Comparison of ENCODE assay signal across 1 cellular context in genomic region chr2:75278314-75278713, GRCh38.
TF ChIP-seq lines count a peak whose summit lies in the region.

No MANE protein-coding gene starts in this region.

TF ChIP-seq in GM23338, 12 proteins besides CTCF, POLR2A, EP300 and RAD21 (continued from another document):
- no peak for TF ChIP-seq ZNF462 (CRISPR knock-in tag; IDR thresholded peaks at IDR 0.05)
- TF ChIP-seq ZNF331 (CRISPR knock-in tag; IDR thresholded peaks at IDR 0.05; ENCODE audit: low read depth) = no peak
- TF ChIP-seq POLR2AphosphoS5 (IDR thresholded peaks at IDR 0.05; ENCODE audit: low read depth) = no peak
- no peak for TF ChIP-seq REST (IDR thresholded peaks at IDR 0.05; ENCODE audit: unreplicated experiment)
- no peak for TF ChIP-seq JUNB (IDR thresholded peaks at IDR 0.05; ENCODE audit: unreplicated experiment)
TF ChIP-seq in GM23338: peak in this region for 0.
